34 cellular contexts compared by ENCODE assay signal in the genomic region with DNA sequence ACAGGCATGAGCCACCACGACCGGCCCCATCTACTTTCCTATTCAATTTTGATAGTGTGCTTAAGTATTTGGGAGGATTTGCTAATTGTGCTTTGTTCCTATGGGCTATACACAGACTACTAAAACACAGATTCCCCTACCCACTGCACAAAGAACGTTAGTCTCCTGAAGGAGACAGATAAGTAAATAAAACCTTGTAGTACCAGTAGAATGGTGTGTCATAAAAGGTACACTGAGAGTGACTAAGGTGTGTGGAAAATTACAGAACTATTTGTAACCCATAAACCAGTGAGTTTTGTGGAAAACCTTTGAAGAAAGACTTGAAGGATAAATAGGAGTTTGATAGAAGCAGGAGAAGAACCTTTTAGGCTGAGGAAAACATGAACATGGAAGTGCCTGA.
"Had no signal": no experiment of that assay in that cellular context is flagged by ENCODE, and none has a peak within 500 bp of the region (broad histone marks: within the 10 kb centered on the region; RNA-seq: fewer than 3 reads in every experiment).

No MANE protein-coding gene starts in this region.

- H3K27me3 Mint-ChIP-seq: activated CD4-positive, alpha-beta memory T cell treated with anti-CD3 and anti-CD28 coated beads for 36 hours; activated CD4-positive, alpha-beta T cell treated with anti-CD3 and anti-CD28 coated beads for 36 hours; activated CD4-positive, alpha-beta T cell treated with anti-CD3 and anti-CD28 coated beads, Interleukin-2, amount 10 ng/mL, durations not matched to agents 7 days and 5 days; activated CD8-positive, alpha-beta T cell treated with anti-CD3 and anti-CD28 coated beads for 36 hours; activated naive CD4-positive, alpha-beta T cell treated with anti-CD3 and anti-CD28 coated beads, Interleukin-2, amount 10 ng/mL, durations not matched to agents 7 days and 5 days; activated naive CD4-positive, alpha-beta T cell treated with anti-CD3 and anti-CD28 coated beads, Interleukin-2, amount 50 U/mL, for 24 hours; activated naive CD8-positive, alpha-beta T cell; activated naive CD8-positive, alpha-beta T cell treated with anti-CD3 and anti-CD28 coated beads, Interleukin-2, amount 10 ng/mL, durations not matched to agents 7 days and 5 days; activated naive CD8-positive, alpha-beta T cell treated with anti-CD3 and anti-CD28 coated beads, Interleukin-2, amount 50 U/mL, for 24 hours; activated T-helper 17 cell treated with anti-CD3 and anti-CD28 coated beads, Interleukin-2, amount 50 U/mL, for 72 hours; brain; T-cell; T-helper 17 cell had no signal

- H3K27ac Mint-ChIP-seq: activated CD4-positive, alpha-beta memory T cell treated with anti-CD3 and anti-CD28 coated beads for 36 hours; activated CD4-positive, alpha-beta T cell treated with anti-CD3 and anti-CD28 coated beads for 36 hours; activated CD4-positive, alpha-beta T cell treated with anti-CD3 and anti-CD28 coated beads, Interleukin-2, amount 10 ng/mL, durations not matched to agents 7 days and 5 days; activated CD8-positive, alpha-beta T cell treated with anti-CD3 and anti-CD28 coated beads for 36 hours; activated naive CD4-positive, alpha-beta T cell treated with anti-CD3 and anti-CD28 coated beads, Interleukin-2, amount 10 ng/mL, durations not matched to agents 7 days and 5 days; activated naive CD4-positive, alpha-beta T cell treated with anti-CD3 and anti-CD28 coated beads, Interleukin-2, amount 50 U/mL, for 24 hours; activated naive CD8-positive, alpha-beta T cell; activated naive CD8-positive, alpha-beta T cell treated with anti-CD3 and anti-CD28 coated beads, Interleukin-2, amount 10 ng/mL, durations not matched to agents 7 days and 5 days; activated naive CD8-positive, alpha-beta T cell treated with anti-CD3 and anti-CD28 coated beads, Interleukin-2, amount 50 U/mL, for 24 hours; activated T-cell treated with anti-CD3 and anti-CD28 coated beads, Interleukin-2, amount 50 U/mL, for 72 hours; activated T-helper 1 cell treated with anti-CD3 and anti-CD28 coated beads, Interleukin-12 subunit alpha, Interleukin-12 subunit beta, Interleukin-2, Interleukin-4 antibody, amounts not matched to agents 30 ng/mL and 10 ng/mL and 1 ng/mL, durations not matched to agents 14 hours and 24 hours and 36 hours; activated T-helper 17 cell treated with anti-CD3 and anti-CD28 coated beads, Interleukin-2, amount 50 U/mL, for 72 hours; brain; T-helper 17 cell; WTC11 had no signal

- H3K4me3 Mint-ChIP-seq: activated CD4-positive, alpha-beta memory T cell treated with anti-CD3 and anti-CD28 coated beads for 36 hours; activated CD4-positive, alpha-beta T cell treated with anti-CD3 and anti-CD28 coated beads for 36 hours; activated CD4-positive, alpha-beta T cell treated with anti-CD3 and anti-CD28 coated beads, Interleukin-2, amount 10 ng/mL, durations not matched to agents 7 days and 5 days; activated CD8-positive, alpha-beta T cell treated with anti-CD3 and anti-CD28 coated beads for 36 hours; activated naive CD4-positive, alpha-beta T cell treated with anti-CD3 and anti-CD28 coated beads, Interleukin-2, amount 10 ng/mL, durations not matched to agents 7 days and 5 days; activated naive CD4-positive, alpha-beta T cell treated with anti-CD3 and anti-CD28 coated beads, Interleukin-2, amount 50 U/mL, for 24 hours; activated naive CD8-positive, alpha-beta T cell; activated naive CD8-positive, alpha-beta T cell treated with anti-CD3 and anti-CD28 coated beads, Interleukin-2, amount 10 ng/mL, durations not matched to agents 7 days and 5 days; activated naive CD8-positive, alpha-beta T cell treated with anti-CD3 and anti-CD28 coated beads, Interleukin-2, amount 50 U/mL, for 24 hours; activated T-cell treated with anti-CD3 and anti-CD28 coated beads, Interleukin-2, amount 50 U/mL, for 4 hours; activated T-cell treated with anti-CD3 and anti-CD28 coated beads, Interleukin-2, amount 50 U/mL, for 72 hours; activated T-helper 1 cell treated with anti-CD3 and anti-CD28 coated beads, Interleukin-12 subunit alpha, Interleukin-12 subunit beta, Interleukin-2, Interleukin-4 antibody, amounts not matched to agents 30 ng/mL and 10 ng/mL and 1 ng/mL, durations not matched to agents 14 hours and 24 hours and 36 hours; activated T-helper 17 cell treated with anti-CD3 and anti-CD28 coated beads, Interleukin-2, amount 50 U/mL, for 72 hours; brain; T-cell; T-helper 17 cell; WTC11 had no signal

- H3K27me3 ChIP-seq: ascending aorta had no signal

- H3K9me3 ChIP-seq: ascending aorta had no signal

- ATAC-seq: activated CD4-positive, alpha-beta T cell treated with anti-CD3 and anti-CD28 coated beads for 36 hours; activated CD4-positive, CD25-positive, alpha-beta regulatory T cell treated with anti-CD3 and anti-CD28 coated beads, Interleukin-2, amount 50 U/mL, for 24 hours; activated CD8-positive, alpha-beta T cell treated with anti-CD3 and anti-CD28 coated beads for 36 hours; activated naive CD8-positive, alpha-beta T cell treated with anti-CD3 and anti-CD28 coated beads, Interleukin-2, amount 50 U/mL, for 24 hours; activated T-cell treated with anti-CD3 and anti-CD28 coated beads, Interleukin-2, amount 50 U/mL, for 4 hours; activated T-cell treated with anti-CD3 and anti-CD28 coated beads, Interleukin-2, amount 50 U/mL, for 72 hours; activated T-helper 17 cell treated with anti-CD3 and anti-CD28 coated beads, Interleukin-2, amount 50 U/mL, for 72 hours; T-cell; T-helper 17 cell; WTC11 had no signal

- H3K4me1 Mint-ChIP-seq: activated T-helper 17 cell treated with anti-CD3 and anti-CD28 coated beads, Interleukin-2, amount 50 U/mL, for 72 hours; brain had no signal

- H3K4me1 ChIP-seq: ascending aorta had no signal

- H3K9me3 Mint-ChIP-seq: activated CD8-positive, alpha-beta T cell treated with anti-CD3 and anti-CD28 coated beads for 36 hours; activated naive CD4-positive, alpha-beta T cell treated with anti-CD3 and anti-CD28 coated beads, Interleukin-2, amount 10 ng/mL, durations not matched to agents 7 days and 5 days had no signal

- H3K4me3 ChIP-seq: ascending aorta had no signal

- H3K27ac ChIP-seq: ascending aorta, WERI-Rb-1 had no signal

- DNase-seq: activated CD4-positive, alpha-beta memory T cell treated with anti-CD3 and anti-CD28 coated beads for 36 hours; activated CD4-positive, alpha-beta T cell treated with anti-CD3 and anti-CD28 coated beads for 1 hour; activated CD4-positive, alpha-beta T cell treated with anti-CD3 and anti-CD28 coated beads for 36 hours; activated CD4-positive, alpha-beta T cell treated with anti-CD3 and anti-CD28 coated beads for 48 hours; activated CD4-positive, alpha-beta T cell treated with anti-CD3 and anti-CD28 coated beads, Interleukin-2, amount 10 ng/mL, durations not matched to agents 7 days and 5 days; activated CD4-positive, alpha-beta T cell treated with anti-CD3 and anti-CD28 coated beads, Interleukin-2, amount 50 U/mL, for 4 hours; activated CD4-positive, CD25-positive, alpha-beta regulatory T cell; activated CD8-positive, alpha-beta memory T cell treated with anti-CD3 and anti-CD28 coated beads, Interleukin-2, amount 50 U/mL, for 4 hours; activated CD8-positive, alpha-beta T cell treated with anti-CD3 and anti-CD28 coated beads for 36 hours; activated effector memory CD4-positive, alpha-beta T cell treated with anti-CD3 and anti-CD28 coated beads, Interleukin-2, amount 50 U/mL, for 16 hours; activated gamma-delta T cell treated with Interleukin-2 at 50 U/mL for 16 hours; activated naive CD4-positive, alpha-beta T cell; activated naive CD4-positive, alpha-beta T cell treated with anti-CD3 and anti-CD28 coated beads, Interleukin-2, amount 10 ng/mL, durations not matched to agents 7 days and 5 days; activated naive CD8-positive, alpha-beta T cell treated with anti-CD3 and anti-CD28 coated beads, Interleukin-2, amount 10 ng/mL, durations not matched to agents 7 days and 5 days; activated naive CD8-positive, alpha-beta T cell treated with anti-CD3 and anti-CD28 coated beads, Interleukin-2, amount 50 U/mL, for 24 hours; activated T-cell treated with anti-CD3 and anti-CD28 coated beads for 4 hours; activated T-cell treated with anti-CD3 and anti-CD28 coated beads, Interleukin-2, amount 50 U/mL, for 1 hour; activated T-cell treated with anti-CD3 and anti-CD28 coated beads, Interleukin-2, amount 50 U/mL, for 4 hours; activated T-cell treated with anti-CD3 and anti-CD28 coated beads, Interleukin-2, amount 50 U/mL, for 72 hours; amygdala; anterior cingulate cortex; central memory CD4-positive, alpha-beta T cell; T-cell; T-helper 17 cell; T1000; WERI-Rb-1 had no signal
